Comparison of ENCODE assay signal across 9 cellular contexts in the genomic region with DNA sequence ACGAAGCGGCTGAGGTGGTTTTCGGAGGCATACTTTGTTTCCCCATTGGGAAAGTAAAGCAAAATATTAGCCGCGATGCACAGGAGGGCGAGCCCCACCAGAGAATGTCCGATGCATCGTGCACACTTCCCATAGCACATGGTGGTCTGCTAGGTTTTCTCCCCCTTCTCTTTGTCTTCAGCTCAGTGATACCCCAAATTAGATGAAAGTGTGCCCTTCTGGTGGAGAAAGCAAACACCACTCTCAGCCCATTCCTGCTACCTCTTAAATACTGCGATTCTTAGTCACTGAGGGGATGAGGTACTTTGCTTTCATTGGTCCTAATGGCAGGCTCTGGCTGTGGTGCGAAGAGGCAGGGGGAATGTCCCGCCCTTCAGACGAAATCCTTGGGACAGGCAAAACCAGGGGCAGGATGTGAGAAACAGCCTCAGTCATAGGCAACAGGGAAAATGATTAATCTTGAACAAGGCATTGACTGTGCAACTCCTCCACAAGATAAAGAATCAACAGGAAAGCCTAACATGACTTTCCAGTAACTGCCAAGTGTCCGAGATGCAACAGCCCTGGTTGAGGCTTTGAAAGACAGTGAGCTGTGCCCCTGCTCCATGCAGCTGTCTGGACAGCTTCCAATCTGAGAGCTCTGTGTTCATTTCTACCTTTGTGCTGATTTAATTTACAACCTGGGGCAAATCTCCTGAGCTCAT. TPM values are rescaled to one million over a fixed set of nuclear protein-coding genes. Genes with fewer than 3 reads are reported as not detected.
A peak's percentile ranks its signal among the peaks of the same experiment; 100 is the strongest.
DNase-seq lines count a peak whose midpoint lies in the region; ATAC-seq, FAIRE-seq and TF ChIP-seq lines count a peak whose summit lies in the region.
"Had no signal": no experiment of that assay in that cellular context is flagged by ENCODE, and none has a peak within 500 bp of the region (broad histone marks: within the 10 kb centered on the region; RNA-seq: fewer than 3 reads in every experiment).

A gene with protein sequence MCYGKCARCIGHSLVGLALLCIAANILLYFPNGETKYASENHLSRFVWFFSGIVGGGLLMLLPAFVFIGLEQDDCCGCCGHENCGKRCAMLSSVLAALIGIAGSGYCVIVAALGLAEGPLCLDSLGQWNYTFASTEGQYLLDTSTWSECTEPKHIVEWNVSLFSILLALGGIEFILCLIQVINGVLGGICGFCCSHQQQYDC (minus strand): TSS at position 242 of the 704 bp plus-strand sequence. CDS start 102 bp downstream, at position 140.

- no peaks in the 10 kb centered on the region for H3K4me1 Mint-ChIP-seq in activated CD4-positive, alpha-beta memory T cell treated with anti-CD3 and anti-CD28 coated beads for 36 hours (ENCODE audit: low read depth)

- TF ChIP-seq CTCF in esophagus squamous epithelium (IDR thresholded peaks at IDR 0.05) (peak in 3 of 6 experiments; percentile 10 to 43 (median 14)), neutrophil (IDR thresholded peaks at IDR 0.05) (no peak)

- peak within 1 kb of the TSS; percentile 42 to 68 (median 58) for H3K4me3 ChIP-seq in esophagus squamous epithelium
- no peak within 1 kb of the TSS for H3K4me3 ChIP-seq in neutrophil (ENCODE audit: low read depth in 1 of 2, low read length in 1 of 2)

- H3K9me3 ChIP-seq in esophagus squamous epithelium, result no peaks in the 10 kb centered on the region
- no peaks in the 10 kb centered on the region for H3K9me3 ChIP-seq in neutrophil

- H3K27me3 ChIP-seq in esophagus squamous epithelium (no peaks in the 10 kb centered on the region), neutrophil (peaks cover 34% of the 10 kb centered on the region)

- H3K27ac ChIP-seq in esophagus squamous epithelium (peak within 1 kb of the TSS; percentile 91 to 96 (median 92)), neutrophil (peak within 1 kb of the TSS; percentile 11)
- H3K27ac ChIP-seq: HL-60 had no signal

- 10 to 17% methylated on average over 13 of the region's 13 CpGs for WGBS in esophagus squamous epithelium, 2 donors

- H3K36me3 ChIP-seq in esophagus squamous epithelium (peaks cover 0 to 20% (median 6%) of the 10 kb centered on the region in 3 donors), neutrophil (no peaks in the 10 kb centered on the region)

- peak; percentile 45 to 89 (median 82) for TF ChIP-seq POLR2A in esophagus squamous epithelium (IDR thresholded peaks at IDR 0.05)

- peaks cover 18 to 70% (median 39%) of the 10 kb centered on the region in 3 donors for H3K4me1 ChIP-seq in esophagus squamous epithelium
- H3K4me1 ChIP-seq in neutrophil (ENCODE audit: control insufficient read depth in 1 of 2, insufficient read depth in 1 of 2, low read depth in 1 of 2, low read length in 1 of 2), result no peaks in the 10 kb centered on the region

- ATAC-seq in GM19455 (IDR thresholded peaks at IDR 0.05; ENCODE audit: unreplicated experiment), result no peak

- H3K27ac Mint-ChIP-seq in activated CD4-positive, alpha-beta memory T cell treated with anti-CD3 and anti-CD28 coated beads for 36 hours, result no peak within 1 kb of the TSS

- FAIRE-seq in G401.6 (lab: Jason Lieb, UNC), result peak; percentile 98

- POLR2A ChIA-PET in activated CD4-positive, alpha-beta memory T cell treated with anti-CD3 and anti-CD28 coated beads for 36 hours (lab: Charles Lee), result no interaction called here

- peaks cover under 1% of the 10 kb centered on the region for H3K27me3 Mint-ChIP-seq in activated CD4-positive, alpha-beta memory T cell treated with anti-CD3 and anti-CD28 coated beads for 36 hours

- H3K4me3 Mint-ChIP-seq in activated CD4-positive, alpha-beta memory T cell treated with anti-CD3 and anti-CD28 coated beads for 36 hours, result no peak within 1 kb of the TSS

- intact Hi-C loops in esophagus squamous epithelium (cut with DNase I), result no loop called here
- intact Hi-C loops in activated CD4-positive, alpha-beta memory T cell treated with anti-CD3 and anti-CD28 coated beads for 36 hours (cut with micrococcal nuclease), result no loop called here

- CTCF ChIA-PET in activated CD4-positive, alpha-beta memory T cell treated with anti-CD3 and anti-CD28 coated beads for 36 hours (lab: Charles Lee), result no interaction called here

- DNase-seq in RKO (ENCODE audit: low spot score) (peak; percentile 99), esophagus squamous epithelium (lab: John Stamatoyannopoulos, UW) (no peak), medulla oblongata (ENCODE audit: extremely low spot score) (no peak), pons (ENCODE audit: low spot score) (no peak)
- no peak for DNase-seq in activated CD4-positive, alpha-beta memory T cell treated with anti-CD3 and anti-CD28 coated beads for 36 hours

- H3K36me3 Mint-ChIP-seq in activated CD4-positive, alpha-beta memory T cell treated with anti-CD3 and anti-CD28 coated beads for 36 hours, result no peaks in the 10 kb centered on the region

- H3K9me3 Mint-ChIP-seq in activated CD4-positive, alpha-beta memory T cell treated with anti-CD3 and anti-CD28 coated beads for 36 hours, result no peaks in the 10 kb centered on the region

RNA-seq across cellular contexts. Expression of the gene that starts here (rescaled TPM):
- 100 to 1,000 TPM; 153 to 290 (median 169) TPM for total RNA-seq in esophagus squamous epithelium
- total RNA-seq in activated CD4-positive, alpha-beta memory T cell treated with anti-CD3 and anti-CD28 coated beads for 36 hours, result under 1 TPM; 0.83 to 0.92 TPM

Comparison
In these comparisons a context has a peak if more than half of its experiments do, and no peak if none do; other contexts are left out.
1. RNA of the gene that starts here (total RNA-seq): 153 to 290 TPM in esophagus squamous epithelium; 0.83 to 0.92 TPM in activated CD4-positive, alpha-beta memory T cell treated with anti-CD3 and anti-CD28 coated beads for 36 hours; every median in the first group is over 10 times any median in the second.
2. H3K4me3 ChIP-seq: peak in esophagus squamous epithelium (4 of 4); none in neutrophil (0 of 2).